21 cellular contexts compared by ENCODE assay signal in the genomic region with DNA sequence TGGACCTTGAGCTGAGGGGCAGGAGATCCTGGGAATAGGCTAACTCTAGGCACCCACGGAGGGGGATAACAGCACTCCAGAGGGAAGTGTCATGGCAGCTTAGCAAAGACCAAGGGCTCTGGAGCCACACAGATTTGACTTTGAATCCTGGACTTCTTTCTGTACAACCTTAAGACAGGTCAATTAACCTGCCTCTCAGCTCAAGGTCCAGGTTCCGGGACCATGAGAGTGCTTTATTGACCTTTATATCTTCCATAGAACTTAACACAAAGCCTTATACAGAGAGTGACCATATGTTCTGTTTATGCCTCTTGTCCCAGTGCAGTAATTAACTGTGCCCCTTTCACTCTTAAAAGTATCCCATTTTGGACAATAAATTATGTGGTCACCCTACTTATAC.
"Had no signal": no experiment of that assay in that cellular context is flagged by ENCODE, and none has a peak within 500 bp of the region (broad histone marks: within the 10 kb centered on the region; RNA-seq: fewer than 3 reads in every experiment).

No MANE protein-coding gene starts in this region.

- H3K4me3 Mint-ChIP-seq: activated CD4-positive, alpha-beta memory T cell treated with anti-CD3 and anti-CD28 coated beads for 36 hours; activated CD4-positive, alpha-beta T cell treated with anti-CD3 and anti-CD28 coated beads, Interleukin-2, amount 10 ng/mL, durations not matched to agents 24 days and 14 days; activated naive CD8-positive, alpha-beta T cell; activated T-cell treated with anti-CD3 and anti-CD28 coated beads, Interleukin-2, amount 50 U/mL, for 4 hours; activated T-helper 17 cell treated with anti-CD3 and anti-CD28 coated beads, Interleukin-2, amount 50 U/mL, for 72 hours; naive thymus-derived CD8-positive, alpha-beta T cell; T-helper 1 cell treated with Interleukin-12 subunit alpha and Interleukin-12 subunit beta and Interleukin-4 antibody, amounts not matched to agents 30 μg/mL and 1 μg/mL, for 36 hours had no signal

- FAIRE-seq: colon, frontal cortex, TTC549 had no signal

- ATAC-seq: activated T-cell treated with anti-CD3 and anti-CD28 coated beads, Interleukin-2, amount 50 U/mL, for 4 hours; activated T-helper 17 cell treated with anti-CD3 and anti-CD28 coated beads, Interleukin-2, amount 50 U/mL, for 72 hours; naive thymus-derived CD8-positive, alpha-beta T cell; psoas muscle had no signal

- H3K27ac Mint-ChIP-seq: activated CD4-positive, alpha-beta memory T cell treated with anti-CD3 and anti-CD28 coated beads for 36 hours; activated CD4-positive, alpha-beta T cell treated with anti-CD3 and anti-CD28 coated beads, Interleukin-2, amount 10 ng/mL, durations not matched to agents 24 days and 14 days; activated naive CD8-positive, alpha-beta T cell; activated T-helper 17 cell treated with anti-CD3 and anti-CD28 coated beads, Interleukin-2, amount 50 U/mL, for 72 hours; naive thymus-derived CD8-positive, alpha-beta T cell; T-helper 1 cell treated with Interleukin-12 subunit alpha and Interleukin-12 subunit beta and Interleukin-4 antibody, amounts not matched to agents 30 μg/mL and 1 μg/mL, for 36 hours had no signal

- H3K27me3 Mint-ChIP-seq: activated CD4-positive, alpha-beta memory T cell treated with anti-CD3 and anti-CD28 coated beads for 36 hours; activated CD4-positive, alpha-beta T cell treated with anti-CD3 and anti-CD28 coated beads, Interleukin-2, amount 10 ng/mL, durations not matched to agents 24 days and 14 days; activated naive CD8-positive, alpha-beta T cell; activated T-helper 17 cell treated with anti-CD3 and anti-CD28 coated beads, Interleukin-2, amount 50 U/mL, for 72 hours; naive thymus-derived CD8-positive, alpha-beta T cell had no signal

- H3K36me3 Mint-ChIP-seq: activated CD4-positive, alpha-beta memory T cell treated with anti-CD3 and anti-CD28 coated beads for 36 hours; activated naive CD8-positive, alpha-beta T cell; naive thymus-derived CD8-positive, alpha-beta T cell had no signal

- H3K4me1 Mint-ChIP-seq: activated CD4-positive, alpha-beta T cell treated with anti-CD3 and anti-CD28 coated beads, Interleukin-2, amount 10 ng/mL, durations not matched to agents 24 days and 14 days; activated T-helper 17 cell treated with anti-CD3 and anti-CD28 coated beads, Interleukin-2, amount 50 U/mL, for 72 hours had no signal

- DNase-seq: activated CD4-positive, alpha-beta memory T cell treated with anti-CD3 and anti-CD28 coated beads for 36 hours; activated CD4-positive, alpha-beta T cell treated with anti-CD3 and anti-CD28 coated beads, Interleukin-2, amount 10 ng/mL, durations not matched to agents 24 days and 14 days; activated CD4-positive, CD25-positive, alpha-beta regulatory T cell treated with anti-CD3 and anti-CD28 coated beads, Interleukin-2, amount 50 U/mL, for 72 hours; activated naive CD4-positive, alpha-beta T cell treated with Interleukin-2 at 50 U/mL for 16 hours; activated T-cell treated with anti-CD3 and anti-CD28 coated beads, Interleukin-2, amount 50 U/mL, for 4 hours; anterior cingulate cortex; effector CD8-positive, alpha-beta T cell; islet precursor cell; mammary epithelial cell; midbrain; naive thymus-derived CD8-positive, alpha-beta T cell; psoas muscle; stimulated activated naive CD4-positive, alpha-beta T cell; SW 1271; T-helper 9 cell had no signal

- H3K9me3 Mint-ChIP-seq: activated CD4-positive, alpha-beta memory T cell treated with anti-CD3 and anti-CD28 coated beads for 36 hours; activated CD4-positive, alpha-beta T cell treated with anti-CD3 and anti-CD28 coated beads, Interleukin-2, amount 10 ng/mL, durations not matched to agents 24 days and 14 days; activated T-cell treated with anti-CD3 and anti-CD28 coated beads, Interleukin-2, amount 50 U/mL, for 4 hours; activated T-helper 17 cell treated with anti-CD3 and anti-CD28 coated beads, Interleukin-2, amount 50 U/mL, for 72 hours; naive thymus-derived CD8-positive, alpha-beta T cell; T-helper 1 cell treated with Interleukin-12 subunit alpha and Interleukin-12 subunit beta and Interleukin-4 antibody, amounts not matched to agents 30 μg/mL and 1 μg/mL, for 36 hours had no signal
